Comparison of ENCODE assay signal across 16 cellular contexts in genomic region chr3:142509079-142509478, GRCh38.
A peak's percentile ranks its signal among the peaks of the same experiment; 100 is the strongest.
DNase-seq lines count a peak whose midpoint lies in the region; ATAC-seq, FAIRE-seq and TF ChIP-seq lines count a peak whose summit lies in the region.
"Had no signal": no experiment of that assay in that cellular context is flagged by ENCODE, and none has a peak within 500 bp of the region (broad histone marks: within the 10 kb centered on the region; RNA-seq: fewer than 3 reads in every experiment).

No MANE protein-coding gene starts in this region.

- peaks cover 0 to 3% (median 0%) of the 10 kb centered on the region in 7 donors for H3K9me3 Mint-ChIP-seq in CD4-positive, CD25-positive, alpha-beta regulatory T cell
- H3K9me3 Mint-ChIP-seq in activated T-cell treated with anti-CD3 and anti-CD28 coated beads, Interleukin-2, amount 50 U/mL, for 72 hours: no peaks in the 10 kb centered on the region
- H3K9me3 Mint-ChIP-seq: nephron had no signal

- no peak for ATAC-seq in CD4-positive, CD25-positive, alpha-beta regulatory T cell (ENCODE audit: low read depth in 2 of 2)
- no peak for ATAC-seq in activated T-cell treated with anti-CD3 and anti-CD28 coated beads, Interleukin-2, amount 50 U/mL, for 72 hours (replicated peaks in 1 of 2)
- no peak for ATAC-seq in GM21390 (IDR thresholded peaks at IDR 0.05; ENCODE audit: unreplicated experiment)

- DNase-seq in CD4-positive, CD25-positive, alpha-beta regulatory T cell: peak in 1 of 3 donors; percentile 31
- DNase-seq in Jurkat, Clone E6-1 (ENCODE audit: low read depth, low spot score): peak; percentile 29
- no peak for DNase-seq in activated T-cell treated with anti-CD3 and anti-CD28 coated beads, Interleukin-2, amount 50 U/mL, for 72 hours
- DNase-seq in cerebellum (ENCODE audit: low spot score) (no peak), HCEC 1CT (no peak), ascending aorta (ENCODE audit: low spot score in 2 of 2) (no peak)
- DNase-seq: GF-D8, mesendoderm, NCI-H146, Right ventricle myocardium superior, sigmoid colon, SW 1271 had no signal

- no peak overlapping the region for H3K27ac ChIP-seq in CD4-positive, CD25-positive, alpha-beta regulatory T cell (ENCODE audit: insufficient read depth, low read length, poor library complexity, severe bottlenecking)
- H3K27ac ChIP-seq in ascending aorta: no peak overlapping the region
- H3K27ac ChIP-seq: sigmoid colon had no signal

- no peaks in the 10 kb centered on the region for H3K27me3 Mint-ChIP-seq in CD4-positive, CD25-positive, alpha-beta regulatory T cell
- H3K27me3 Mint-ChIP-seq in activated T-cell treated with anti-CD3 and anti-CD28 coated beads, Interleukin-2, amount 50 U/mL, for 72 hours (ENCODE audit: low read depth): no peaks in the 10 kb centered on the region

- H3K4me1 Mint-ChIP-seq in CD4-positive, CD25-positive, alpha-beta regulatory T cell: peaks cover 5 to 16% (median 8%) of the 10 kb centered on the region in 4 donors
- peaks cover 17% of the 10 kb centered on the region for H3K4me1 Mint-ChIP-seq in activated T-cell treated with anti-CD3 and anti-CD28 coated beads, Interleukin-2, amount 50 U/mL, for 72 hours (ENCODE audit: low read depth)
- H3K4me1 Mint-ChIP-seq: nephron had no signal

- peak; percentile 72 for FAIRE-seq in islet of Langerhans (lab: Jason Lieb, UNC)
- FAIRE-seq: GM19239 had no signal

- no peak for TF ChIP-seq CTCF in ascending aorta (IDR thresholded peaks at IDR 0.05)

- H3K27me3 ChIP-seq in CD4-positive, CD25-positive, alpha-beta regulatory T cell (ENCODE audit: control insufficient read depth, insufficient read depth, low read length): no peaks in the 10 kb centered on the region
- no peaks in the 10 kb centered on the region for H3K27me3 ChIP-seq in ascending aorta
- H3K27me3 ChIP-seq: sigmoid colon had no signal

- H3K9me3 ChIP-seq in CD4-positive, CD25-positive, alpha-beta regulatory T cell (ENCODE audit: control insufficient read depth in 2 of 2, low read length in 2 of 2): no peaks in the 10 kb centered on the region
- H3K9me3 ChIP-seq in ascending aorta: no peaks in the 10 kb centered on the region
- H3K9me3 ChIP-seq: sigmoid colon had no signal

- H3K4me3 ChIP-seq in CD4-positive, CD25-positive, alpha-beta regulatory T cell (ENCODE audit: low read depth, low read length): peak overlapping the region; percentile 64
- peak overlapping the region; percentile 42 for H3K4me3 ChIP-seq in Jurkat, Clone E6-1 (ENCODE audit: low read length)
- no peak overlapping the region for H3K4me3 ChIP-seq in ascending aorta
- H3K4me3 ChIP-seq: sigmoid colon had no signal

- H3K36me3 Mint-ChIP-seq in CD4-positive, CD25-positive, alpha-beta regulatory T cell: peaks cover 33% of the 10 kb centered on the region
- H3K36me3 Mint-ChIP-seq in activated T-cell treated with anti-CD3 and anti-CD28 coated beads, Interleukin-2, amount 50 U/mL, for 72 hours (ENCODE audit: insufficient read depth in 2 of 2): peaks cover 8 to 30% of the 10 kb centered on the region in 2 donors

- H3K4me3 Mint-ChIP-seq in CD4-positive, CD25-positive, alpha-beta regulatory T cell: peak overlapping the region; percentile 77 to 94 (median 82)
- peak overlapping the region; percentile 75 to 80 for H3K4me3 Mint-ChIP-seq in activated T-cell treated with anti-CD3 and anti-CD28 coated beads, Interleukin-2, amount 50 U/mL, for 72 hours
- H3K4me3 Mint-ChIP-seq: nephron had no signal

- peak overlapping the region; percentile 29 to 85 (median 80) for H3K27ac Mint-ChIP-seq in CD4-positive, CD25-positive, alpha-beta regulatory T cell
- H3K27ac Mint-ChIP-seq in activated T-cell treated with anti-CD3 and anti-CD28 coated beads, Interleukin-2, amount 50 U/mL, for 72 hours: peak overlapping the region; percentile 85
- H3K27ac Mint-ChIP-seq: nephron had no signal

- peaks cover 35% of the 10 kb centered on the region for H3K36me3 ChIP-seq in CD4-positive, CD25-positive, alpha-beta regulatory T cell (ENCODE audit: control insufficient read depth, insufficient read depth, low read length)
- peaks cover 23 to 38% of the 10 kb centered on the region in 2 donors for H3K36me3 ChIP-seq in ascending aorta

- intact Hi-C loops in ascending aorta (cut with DNase I): no loop called here

- peaks cover 4% of the 10 kb centered on the region for H3K4me1 ChIP-seq in CD4-positive, CD25-positive, alpha-beta regulatory T cell (ENCODE audit: control insufficient read depth, insufficient read depth, low read length, poor library complexity, severe bottlenecking)
- no peaks in the 10 kb centered on the region for H3K4me1 ChIP-seq in ascending aorta
- H3K4me1 ChIP-seq: sigmoid colon had no signal

Comparison
In these comparisons a context has a peak if more than half of its experiments do, and no peak if none do; other contexts are left out.
1. H3K4me3 ChIP-seq: peak in CD4-positive, CD25-positive, alpha-beta regulatory T cell (single experiment) and Jurkat, Clone E6-1 (single experiment); none in ascending aorta (0 of 2).